In genomic region chr7:148940702-148941597, GRCh38 we compare ENCODE assay signal across 8 cellular contexts. TPM values are rescaled to one million over a fixed set of nuclear protein-coding genes. Genes with fewer than 3 reads are reported as not detected.
DNase-seq lines count a peak whose midpoint lies in the region; ATAC-seq and TF ChIP-seq lines count a peak whose summit lies in the region.

No MANE protein-coding gene starts in this region.

- peak overlapping the region; percentile 94 for H3K27ac ChIP-seq in KMS-11

- no peaks in the 10 kb centered on the region for H3K27me3 ChIP-seq in KMS-11 (ENCODE audit: insufficient read depth, low read depth)

- peak; percentile 60 for DNase-seq in DMS79 treated with DMSO at 0.1 percent for 48 hours (lab: John Stamatoyannopoulos, UW)
- DNase-seq in RPMI7951 (ENCODE audit: low read depth) = peak; percentile 83
- DNase-seq in fibroblast of mammary gland (ENCODE audit: low read depth) = peak; percentile 92
- DNase-seq in natural killer cell = peak; percentile 63
- peak; percentile 45 to 94 (median 71) for DNase-seq in stimulated activated naive CD4-positive, alpha-beta T cell (lab: John Stamatoyannopoulos, UW)

- H3K4me3 ChIP-seq in KMS-11 (IDR thresholded peaks at IDR 0.05; ENCODE audit: insufficient read depth, low read depth, low read length) (peak overlapping the region; percentile 73), fibroblast of mammary gland (ENCODE audit: control insufficient read depth, low read depth, low read length) (peak overlapping the region; percentile 87)

- no peaks in the 10 kb centered on the region for H3K36me3 ChIP-seq in KMS-11 (ENCODE audit: insufficient read depth)

- TF ChIP-seq CTCF in KMS-11 (conservative IDR thresholded peaks at IDR 0.05; ENCODE audit: low read depth, low read length) (no peak), fibroblast of mammary gland (conservative IDR thresholded peaks at IDR 0.05; ENCODE audit: control insufficient read depth, insufficient read depth, low read depth, low read length) (no peak), natural killer cell (IDR thresholded peaks at IDR 0.05) (no peak)

- intact Hi-C loops in natural killer cell (cut with micrococcal nuclease) = loop anchor here (1.0 to 10.0 kb wide), 4 partner anchors 46 to 236 kb away; partner anchors contain the start of gene EZH2

- peak overlapping the region; percentile 79 for H3K4me2 ChIP-seq in KMS-11

- H3K4me1 ChIP-seq in KMS-11 (ENCODE audit: low read depth, poor library complexity, severe bottlenecking) = peaks cover 16% of the 10 kb centered on the region

- H3K4me3 Mint-ChIP-seq in activated T-helper 17 cell treated with anti-CD3 and anti-CD28 coated beads, Interleukin-2, amount 50 U/mL, for 72 hours = peak overlapping the region; percentile 91
- H3K4me3 Mint-ChIP-seq in natural killer cell = peak overlapping the region; percentile 94

- H2AFZ ChIP-seq in KMS-11 (ENCODE audit: low read depth) = peak overlapping the region; percentile 72

- peak overlapping the region; percentile 97 for H3K27ac Mint-ChIP-seq in activated T-helper 17 cell treated with anti-CD3 and anti-CD28 coated beads, Interleukin-2, amount 50 U/mL, for 72 hours
- H3K27ac Mint-ChIP-seq in natural killer cell = peak overlapping the region; percentile 95

- H4K20me1 ChIP-seq in KMS-11 (ENCODE audit: insufficient read depth) = no peaks in the 10 kb centered on the region

- peaks cover 14% of the 10 kb centered on the region; the same call in 1 of the 2 replicates for H3K79me2 ChIP-seq in KMS-11 (ENCODE audit: insufficient read depth, low read depth)

- H3K9me3 Mint-ChIP-seq in activated T-helper 17 cell treated with anti-CD3 and anti-CD28 coated beads, Interleukin-2, amount 50 U/mL, for 72 hours = no peaks in the 10 kb centered on the region
- no peaks in the 10 kb centered on the region for H3K9me3 Mint-ChIP-seq in natural killer cell

- H3K36me3 Mint-ChIP-seq in activated T-helper 17 cell treated with anti-CD3 and anti-CD28 coated beads, Interleukin-2, amount 50 U/mL, for 72 hours (ENCODE audit: low read depth) = peaks cover 11% of the 10 kb centered on the region
- H3K36me3 Mint-ChIP-seq in natural killer cell = no peaks in the 10 kb centered on the region

- no peaks in the 10 kb centered on the region for H3K27me3 Mint-ChIP-seq in activated T-helper 17 cell treated with anti-CD3 and anti-CD28 coated beads, Interleukin-2, amount 50 U/mL, for 72 hours
- H3K27me3 Mint-ChIP-seq in natural killer cell (ENCODE audit: low read depth in 2 of 2) = no peaks in the 10 kb centered on the region

- H3K4me1 Mint-ChIP-seq in activated T-helper 17 cell treated with anti-CD3 and anti-CD28 coated beads, Interleukin-2, amount 50 U/mL, for 72 hours = peaks cover 16% of the 10 kb centered on the region
- H3K4me1 Mint-ChIP-seq in natural killer cell = peaks cover 6 to 13% of the 10 kb centered on the region in 2 donors

- ATAC-seq in GM21737 (IDR thresholded peaks at IDR 0.05; ENCODE audit: unreplicated experiment) (peak; percentile 78), natural killer cell (peak; percentile 79 to 90 (median 86))
- peak; percentile 65 for ATAC-seq in activated T-helper 17 cell treated with anti-CD3 and anti-CD28 coated beads, Interleukin-2, amount 50 U/mL, for 72 hours (replicated peaks)

- peak overlapping the region; percentile 97 for H3K9ac ChIP-seq in KMS-11

RNA-seq across cellular contexts. Expression of gene EZH2, which starts 56.9 kb away (rescaled TPM):
- 23.4 and 28.5 TPM in 2 replicates for total RNA-seq in RPMI7951 (2014; rRNA removed; shearing (Covaris generic))
- 10 to 100 TPM; 73.2 to 77.5 TPM for total RNA-seq in activated T-helper 17 cell treated with anti-CD3 and anti-CD28 coated beads, Interleukin-2, amount 50 U/mL, for 72 hours
- total RNA-seq in natural killer cell = 10 to 100 TPM; 33.4 to 42.7 (median 35.8) TPM

Comparison
In these comparisons a context has a peak if more than half of its experiments do, and no peak if none do; other contexts are left out.
1. Peak in every context shown above with its lines: DNase-seq, ATAC-seq, H3K4me3 ChIP-seq and H3K27ac ChIP-seq.